ENCODE assay signal across 2 cellular contexts in the genomic region with DNA sequence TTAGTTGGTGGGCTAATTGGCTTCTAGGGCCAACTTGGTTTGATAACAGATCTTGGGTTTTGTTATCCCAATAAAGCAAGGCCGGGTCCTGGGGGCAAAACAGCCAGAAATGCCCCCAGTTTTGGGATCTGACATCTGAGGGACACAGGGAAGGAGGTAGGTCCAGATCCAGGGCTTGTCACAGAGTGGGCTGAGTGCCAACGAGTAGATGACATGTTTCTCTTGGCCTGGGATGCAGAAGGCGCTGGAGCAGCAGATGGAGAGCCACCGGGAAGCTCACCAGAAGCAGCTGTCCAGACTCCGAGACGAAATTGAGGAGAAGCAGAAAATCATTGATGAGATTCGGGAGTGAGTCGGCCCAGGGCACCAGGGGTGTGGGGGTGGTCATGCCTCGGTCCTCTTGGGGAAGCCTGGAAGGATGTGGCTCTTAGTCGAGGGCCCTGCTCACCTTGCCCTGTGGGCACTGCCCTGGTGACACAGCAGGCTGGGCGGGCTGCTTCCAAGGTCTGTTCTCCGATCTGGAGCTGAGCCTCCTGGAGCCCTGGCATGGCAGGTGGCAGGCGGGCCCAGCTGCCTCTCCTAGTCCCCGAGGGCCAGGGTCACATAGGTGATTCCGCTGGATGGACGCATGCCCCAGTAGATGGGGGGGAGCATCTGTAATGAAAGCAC.
TF ChIP-seq lines count a peak whose summit lies in the region.

No MANE protein-coding gene starts in this region.

TF ChIP-seq in H1, 55 proteins besides CTCF, POLR2A, EP300 and RAD21:
- no peak for TF ChIP-seq CBX8 (IDR thresholded peaks at IDR 0.05; ENCODE audit: borderline replicate concordance, low read depth, low read length)
- no peak for TF ChIP-seq KDM1A (IDR thresholded peaks at IDR 0.05; ENCODE audit: borderline replicate concordance, low read length)
- no peak for TF ChIP-seq TCF12 (IDR thresholded peaks at IDR 0.05; ENCODE audit: low read depth, low read length)
- no peak for TF ChIP-seq EZH2 (IDR thresholded peaks at IDR 0.05; ENCODE audit: low read depth, low read length, severe bottlenecking)
- TF ChIP-seq E2F6 (IDR thresholded peaks at IDR 0.05): no peak
- no peak for TF ChIP-seq EGR1 (IDR thresholded peaks at IDR 0.05; ENCODE audit: borderline replicate concordance, low read depth, low read length)
- no peak for TF ChIP-seq KDM5A (IDR thresholded peaks at IDR 0.05; ENCODE audit: low read length)
- no peak for TF ChIP-seq PHF8 (conservative IDR thresholded peaks at IDR 0.05; ENCODE audit: low read depth, low read length)
- TF ChIP-seq CEBPB (IDR thresholded peaks at IDR 0.05; ENCODE audit: low read depth, low read length): no peak
- no peak for TF ChIP-seq CBX5 (IDR thresholded peaks at IDR 0.05; ENCODE audit: low read depth, low read length)
- TF ChIP-seq NANOG (IDR thresholded peaks at IDR 0.05; ENCODE audit: insufficient read depth, low read depth, low read length, poor library complexity, severe bottlenecking): no peak
- no peak for TF ChIP-seq TEAD4 (IDR thresholded peaks at IDR 0.05; ENCODE audit: low read depth, low read length)
- no peak for TF ChIP-seq HDAC2 (IDR thresholded peaks at IDR 0.05; ENCODE audit: borderline replicate concordance in 1 of 2, low read depth in 2 of 2, low read length in 2 of 2)
- no peak for TF ChIP-seq CREB1 (IDR thresholded peaks at IDR 0.05)
- TF ChIP-seq TBP (IDR thresholded peaks at IDR 0.05; ENCODE audit: low read depth, low read length): no peak
- no peak for TF ChIP-seq SP4 (IDR thresholded peaks at IDR 0.05; ENCODE audit: low read length)
- no peak for TF ChIP-seq CHD1 (IDR thresholded peaks at IDR 0.05; ENCODE audit: low read depth, low read length)
- TF ChIP-seq, protein P1, sequence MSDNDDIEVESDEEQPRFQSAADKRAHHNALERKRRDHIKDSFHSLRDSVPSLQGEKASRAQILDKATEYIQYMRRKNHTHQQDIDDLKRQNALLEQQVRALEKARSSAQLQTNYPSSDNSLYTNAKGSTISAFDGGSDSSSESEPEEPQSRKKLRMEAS (IDR thresholded peaks at IDR 0.05): no peak
- no peak for TF ChIP-seq BCL11A (IDR thresholded peaks at IDR 0.05; ENCODE audit: low read depth in 2 of 2, low read length in 2 of 2)

TF ChIP-seq in HEK293T, 16 proteins besides CTCF, POLR2A, EP300 and RAD21:
- no peak for TF ChIP-seq TARDBP (IDR thresholded peaks at IDR 0.05)
- no peak for TF ChIP-seq L3MBTL2 (conservative IDR thresholded peaks at IDR 0.05)
